In the genomic region with DNA sequence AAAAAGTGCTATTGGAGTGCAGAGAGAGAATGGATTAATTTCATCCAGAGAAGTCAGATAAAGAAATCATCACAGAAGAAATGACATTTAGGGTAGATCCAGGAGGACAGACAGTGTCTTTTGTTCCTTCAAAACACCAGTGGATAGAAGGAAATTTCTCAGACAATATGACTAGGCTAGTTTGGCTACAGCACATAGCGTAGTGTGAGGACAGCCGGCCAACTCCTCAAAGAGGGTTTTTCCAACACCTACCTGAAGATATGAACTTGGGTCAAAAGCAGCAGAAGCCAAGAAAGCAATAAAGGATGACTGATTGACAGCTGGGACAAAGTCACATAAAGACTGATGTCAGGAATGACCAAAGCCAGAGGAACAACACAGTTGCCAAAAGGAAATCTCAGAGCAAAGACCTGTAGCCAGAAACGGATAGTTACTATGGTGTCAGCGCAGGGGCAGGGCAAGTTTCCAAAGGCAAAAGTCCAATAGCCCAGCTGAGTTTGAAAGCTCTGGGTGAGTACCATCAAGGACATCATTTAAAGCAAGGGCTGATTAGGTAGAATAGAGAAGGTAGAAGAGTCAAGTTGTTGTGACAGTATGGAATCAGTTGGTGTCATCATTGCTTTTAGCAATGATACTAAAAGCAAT, we compare ENCODE assay signal across 13 cellular contexts. TPM values are rescaled to one million over a fixed set of nuclear protein-coding genes. Genes with fewer than 3 reads are reported as not detected.
A peak's percentile ranks its signal among the peaks of the same experiment; 100 is the strongest.
DNase-seq lines count a peak whose midpoint lies in the region; ATAC-seq and TF ChIP-seq lines count a peak whose summit lies in the region.
"Had no signal": no experiment of that assay in that cellular context is flagged by ENCODE, and none has a peak within 500 bp of the region (broad histone marks: within the 10 kb centered on the region; RNA-seq: fewer than 3 reads in every experiment).

No MANE protein-coding gene starts in this region.

- 28 to 43% (median 38%) methylated on average over 4 of the region's 4 CpGs for WGBS in heart left ventricle, 4 donors
- WGBS in right cardiac atrium = 35% methylated on average over 4 of the region's 4 CpGs
- WGBS in psoas muscle, 3 donors = 21 to 33% (median 22%) methylated on average over 4 of the region's 4 CpGs

- H3K4me3 ChIP-seq in fibroblast of the aortic adventitia (ENCODE audit: low read depth, low read length) (no peak overlapping the region), heart left ventricle (no peak overlapping the region), right cardiac atrium (ENCODE audit: low read length) (no peak overlapping the region), psoas muscle (no peak overlapping the region)
- H3K4me3 ChIP-seq: BLaER1 treated with 17β-estradiol and CSF1 and Interleukin-3, amounts not matched to agents 10 nM and 100 nM had no signal

- DNase-seq in fibroblast of the aortic adventitia (ENCODE audit: low read depth) (peak; percentile 7), heart left ventricle (peak; percentile 54 to 77 (median 67)), right cardiac atrium (peak; percentile 47 to 85 (median 77)), psoas muscle (peak in 1 of 2 donors; percentile 50), GM19240 (ENCODE audit: insufficient read length, low spot score) (no peak), cerebellar nuclear complex (lab: John Stamatoyannopoulos, UW) (no peak), cerebellum (ENCODE audit: low spot score) (no peak), HK-2 (ENCODE audit: unreplicated experiment) (no peak)
- DNase-seq: ACHN; CD4-positive, CD25-positive, alpha-beta regulatory T cell had no signal

- H3K9me3 ChIP-seq in heart left ventricle (peaks cover 0 to 26% (median 9%) of the 10 kb centered on the region in 12 donors), right cardiac atrium (ENCODE audit: control insufficient read depth, low read length) (no peaks in the 10 kb centered on the region), psoas muscle (peaks cover 10% of the 10 kb centered on the region)

- ATAC-seq in heart left ventricle (peak; percentile 87 to 92 (median 90)), right cardiac atrium (peak; percentile 84 to 88), psoas muscle (peak in 3 of 4 donors; percentile 28 to 73 (median 41))
- ATAC-seq: HCT116 had no signal

- intact Hi-C loops in heart left ventricle (cut with DNase I) = loop anchor here in 3 of 10 donors (5.0 to 10.0 kb wide), 3 partner anchors 32 to 58 kb away; a partner anchor contains a TSS
- intact Hi-C loops in right cardiac atrium (cut with DNase I) = no loop called here
- intact Hi-C loops in psoas muscle (cut with DNase I) = no loop called here

- peaks cover 0 to 15% (median 0%) of the 10 kb centered on the region in 12 donors for H3K4me1 ChIP-seq in heart left ventricle
- H3K4me1 ChIP-seq in right cardiac atrium (ENCODE audit: control insufficient read depth, insufficient read depth, low read length) = no peaks in the 10 kb centered on the region
- no peaks in the 10 kb centered on the region for H3K4me1 ChIP-seq in psoas muscle
- H3K4me1 ChIP-seq: BLaER1 treated with 17β-estradiol and CSF1 and Interleukin-3, amounts not matched to agents 10 nM and 100 nM had no signal

- TF ChIP-seq POLR2A in heart left ventricle (IDR thresholded peaks at IDR 0.05) = no peak

- H3K36me3 ChIP-seq in heart left ventricle = no peaks in the 10 kb centered on the region
- no peaks in the 10 kb centered on the region for H3K36me3 ChIP-seq in psoas muscle (ENCODE audit: insufficient read depth in 1 of 2, low read depth in 1 of 2)
- H3K36me3 ChIP-seq: BLaER1 treated with 17β-estradiol and CSF1 and Interleukin-3, amounts not matched to agents 10 nM and 100 nM had no signal

- TF ChIP-seq CTCF in fibroblast of the aortic adventitia (IDR thresholded peaks at IDR 0.05; ENCODE audit: insufficient read depth, low read length) (no peak), heart left ventricle (IDR thresholded peaks at IDR 0.05) (no peak), psoas muscle (IDR thresholded peaks at IDR 0.05) (no peak)

- H3K27ac ChIP-seq in heart left ventricle (peak overlapping the region in 9 of 12 donors; percentile 8 to 71 (median 40)), right cardiac atrium (ENCODE audit: low read length) (peak overlapping the region; percentile 6), psoas muscle (no peak overlapping the region)
- H3K27ac ChIP-seq: BLaER1 treated with 17β-estradiol and CSF1 and Interleukin-3, amounts not matched to agents 10 nM and 100 nM had no signal

- H3K27me3 ChIP-seq in heart left ventricle (no peaks in the 10 kb centered on the region), right cardiac atrium (ENCODE audit: control insufficient read depth, insufficient read depth) (no peaks in the 10 kb centered on the region), psoas muscle (ENCODE audit: insufficient read depth in 3 of 3, low read length in 2 of 3) (no peaks in the 10 kb centered on the region)
- H3K27me3 ChIP-seq: BLaER1 treated with 17β-estradiol and CSF1 and Interleukin-3, amounts not matched to agents 10 nM and 100 nM had no signal

RNA-seq across cellular contexts. Expression of a gene that starts 58.7 kb away (rescaled TPM):
- total RNA-seq in fibroblast of the aortic adventitia (ENCODE audit: low replicate concordance) = 16.2 and 17.2 TPM in 2 replicates
- 100 to 1,000 TPM; 129 to 295 (median 214) TPM for total RNA-seq in heart left ventricle
- polyA plus RNA-seq in heart left ventricle = 10 to 100 TPM; 44.5 to 46.7 TPM
- total RNA-seq in right cardiac atrium = 100 to 1,000 TPM in 2 of 4 donors, 10 to 100 TPM in 2; 85.8 to 156 (median 100) TPM
- polyA plus RNA-seq in right cardiac atrium = 29.9 TPM
- total RNA-seq in psoas muscle = 1 to 10 TPM; 2.1 to 4.1 (median 2.6) TPM
- polyA plus RNA-seq in psoas muscle = under 1 TPM; 0.53 to 0.99 (median 0.66) TPM
- 20.6 TPM for total RNA-seq in cerebellum
- total RNA-seq: A172 had no signal

Comparison
In these comparisons a context has a peak if more than half of its experiments do, and no peak if none do; other contexts are left out.
1. DNase-seq: peak in fibroblast of the aortic adventitia (single experiment), heart left ventricle (5 of 5) and right cardiac atrium (3 of 3); none in GM19240 (single experiment), cerebellar nuclear complex (0 of 2), cerebellum (single experiment) and HK-2 (single experiment).
2. Peak in every context shown above with its lines, with median percentiles within 50 percentile points of each other: ATAC-seq.